23 cellular contexts compared by ENCODE assay signal in the genomic region with DNA sequence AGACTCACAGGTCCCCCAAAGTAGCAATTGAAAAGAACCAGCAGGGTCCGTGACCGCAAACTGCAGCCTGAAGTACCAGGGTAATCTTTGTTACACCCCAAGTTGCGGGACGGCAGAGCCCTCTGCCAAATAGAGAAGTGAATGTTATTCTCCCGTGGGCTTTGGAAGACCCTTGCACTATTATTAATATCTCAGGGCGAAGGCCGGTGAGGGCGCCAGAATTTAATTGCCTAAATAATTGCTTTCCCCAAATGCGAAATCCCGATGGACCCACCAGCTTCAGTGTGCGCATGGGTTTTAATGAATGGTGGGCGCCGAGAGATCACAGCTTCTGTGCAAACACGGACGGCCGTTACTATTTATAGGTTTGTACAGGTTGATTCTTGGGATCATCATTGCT. TPM values are rescaled to one million over a fixed set of nuclear protein-coding genes. Genes with fewer than 3 reads are reported as not detected.
"Had no signal": no experiment of that assay in that cellular context is flagged by ENCODE, and none has a peak within 500 bp of the region (broad histone marks: within the 10 kb centered on the region; RNA-seq: fewer than 3 reads in every experiment).

No MANE protein-coding gene starts in this region.

- H3K9me3 Mint-ChIP-seq: effector memory CD8-positive, alpha-beta T cell; memory B cell; natural killer cell treated with Interleukin-12 subunit alpha and Interleukin-12 subunit beta and Interleukin-15 and Interleukin-18, amount 100 ng/mL, for 72 hours; neural crest cell; stimulated activated effector memory CD8-positive, alpha-beta T cell treated with anti-CD3 and anti-CD28 coated beads, Interleukin-12 subunit alpha, Interleukin-12 subunit beta, amount 100 ng/mL, for 72 hours had no signal

- ATAC-seq: effector memory CD8-positive, alpha-beta T cell; mucosa of descending colon; natural killer cell treated with Interleukin-12 subunit alpha and Interleukin-12 subunit beta and Interleukin-15 and Interleukin-18, amount 100 ng/mL, for 72 hours; pancreas; sciatic nerve; stimulated activated effector memory CD8-positive, alpha-beta T cell treated with anti-CD3 and anti-CD28 coated beads, Interleukin-12 subunit alpha, Interleukin-12 subunit beta, amount 100 ng/mL, for 72 hours had no signal

- H3K4me1 ChIP-seq: esophagus squamous epithelium, pancreas, stomach, thyroid gland had no signal

- H3K27ac ChIP-seq: esophagus squamous epithelium, neutrophil, pancreas, stomach, thyroid gland had no signal

- H3K4me3 ChIP-seq: lung, mucosa of descending colon, pancreas, smooth muscle cell, thyroid gland had no signal

- H3K4me1 Mint-ChIP-seq: memory B cell; naive B cell; stimulated activated effector memory CD8-positive, alpha-beta T cell treated with anti-CD3 and anti-CD28 coated beads, Interleukin-12 subunit alpha, Interleukin-12 subunit beta, amount 100 ng/mL, for 72 hours had no signal

- H3K4me3 Mint-ChIP-seq: effector memory CD8-positive, alpha-beta T cell; memory B cell; naive B cell; natural killer cell treated with Interleukin-12 subunit alpha and Interleukin-12 subunit beta and Interleukin-15 and Interleukin-18, amount 100 ng/mL, for 72 hours; neural crest cell; stimulated activated effector memory CD8-positive, alpha-beta T cell treated with anti-CD3 and anti-CD28 coated beads, Interleukin-12 subunit alpha, Interleukin-12 subunit beta, amount 100 ng/mL, for 72 hours had no signal

- H3K4me2 ChIP-seq: smooth muscle cell had no signal

- H3K9me3 ChIP-seq: esophagus squamous epithelium, mucosa of descending colon, neutrophil, pancreas, thyroid gland had no signal

- H3K36me3 ChIP-seq: esophagus squamous epithelium, neutrophil, pancreas, stomach, thyroid gland had no signal

- H3K27ac Mint-ChIP-seq: effector memory CD8-positive, alpha-beta T cell; memory B cell; naive B cell; natural killer cell treated with Interleukin-12 subunit alpha and Interleukin-12 subunit beta and Interleukin-15 and Interleukin-18, amount 100 ng/mL, for 72 hours; progenitor cell of endocrine pancreas; stimulated activated effector memory CD8-positive, alpha-beta T cell treated with anti-CD3 and anti-CD28 coated beads, Interleukin-12 subunit alpha, Interleukin-12 subunit beta, amount 100 ng/mL, for 72 hours had no signal

- H3K36me3 Mint-ChIP-seq: memory B cell; naive B cell; natural killer cell treated with Interleukin-12 subunit alpha and Interleukin-12 subunit beta and Interleukin-15 and Interleukin-18, amount 100 ng/mL, for 72 hours; stimulated activated effector memory CD8-positive, alpha-beta T cell treated with anti-CD3 and anti-CD28 coated beads, Interleukin-12 subunit alpha, Interleukin-12 subunit beta, amount 100 ng/mL, for 72 hours had no signal

- H3K27me3 ChIP-seq: pancreas, thyroid gland had no signal

- DNase-seq: cortex of kidney; effector memory CD8-positive, alpha-beta T cell; erythroblast; esophagus squamous epithelium; foreskin melanocyte; mucosa of descending colon; naive B cell; stimulated activated CD4-positive, alpha-beta T cell treated with anti-CD3 and anti-CD28 coated beads, Interleukin-2, amount 100 ng/mL, for 24 hours; stimulated activated CD4-positive, alpha-beta T cell treated with anti-CD3 and anti-CD28 coated beads, Interleukin-4, amount 100 ng/mL, for 24 hours; stimulated activated naive CD4-positive, alpha-beta T cell treated with Interleukin-2 at 50 U/mL for 16 hours; stomach; thyroid gland; trophoblast cell had no signal

RNA-seq across cellular contexts. Expression of a gene that starts 15.3 kb away (rescaled TPM):
- total RNA-seq: natural killer cell treated with Interleukin-12 subunit alpha and Interleukin-12 subunit beta and Interleukin-15 and Interleukin-18, amount 100 ng/mL, for 72 hours; sciatic nerve had no signal
